In genomic region chr3:129766135-129766534, GRCh38 we compare ENCODE assay signal across 24 cellular contexts.
"Had no signal": no experiment of that assay in that cellular context is flagged by ENCODE, and none has a peak within 500 bp of the region (broad histone marks: within the 10 kb centered on the region; RNA-seq: fewer than 3 reads in every experiment).

No MANE protein-coding gene starts in this region.

- H3K4me1 ChIP-seq: left lung, lower lobe of right lung, sigmoid colon, spleen, suprapubic skin, tibial artery, upper lobe of right lung had no signal

- FAIRE-seq: kidney, small intestine, urothelium cell line had no signal

- H3K36me3 ChIP-seq: left lung, lower lobe of right lung, neural progenitor cell, ovary, sigmoid colon, suprapubic skin, thoracic aorta, tibial artery, upper lobe of right lung had no signal

- ATAC-seq: left colon; left lung; lower lobe of right lung; naive thymus-derived CD8-positive, alpha-beta T cell; right cardiac atrium; stimulated activated effector memory CD8-positive, alpha-beta T cell treated with anti-CD3 and anti-CD28 coated beads, Interleukin-12 subunit alpha, Interleukin-12 subunit beta, amount 100 ng/mL, for 72 hours; upper lobe of right lung had no signal

- H3K9ac ChIP-seq: neural progenitor cell had no signal

- H3K27me3 ChIP-seq: left lung, neural progenitor cell, ovary, sigmoid colon, spleen, suprapubic skin, tibial artery, upper lobe of right lung had no signal

- H3K27ac ChIP-seq: left lung, lower lobe of right lung, neural progenitor cell, ovary, sigmoid colon, spleen, suprapubic skin, thoracic aorta, tibial artery, upper lobe of right lung had no signal

- DNase-seq: hippocampal formation; kidney; left colon; left lung; lower lobe of right lung; mammary epithelial cell; mesenchymal stem cell; naive thymus-derived CD8-positive, alpha-beta T cell; nephron progenitor cell; ovary; right cardiac atrium; sigmoid colon; small intestine; spleen; stimulated activated CD4-positive, alpha-beta T cell treated with anti-CD3 and anti-CD28 coated beads, Interleukin-4, amount 100 ng/mL, for 24 hours; stimulated activated naive CD4-positive, alpha-beta T cell; tibial artery; trophoblast cell; upper lobe of right lung had no signal

- H3K4me2 ChIP-seq: neural progenitor cell had no signal

- H2AFZ ChIP-seq: neural progenitor cell had no signal

- H3K4me3 ChIP-seq: left lung, lower lobe of right lung, neural progenitor cell, ovary, sigmoid colon, spleen, suprapubic skin, thoracic aorta, tibial artery, upper lobe of right lung had no signal

- H3K9me3 ChIP-seq: left lung, lower lobe of right lung, ovary, sigmoid colon, spleen, suprapubic skin, thoracic aorta, tibial artery, upper lobe of right lung had no signal
